9 cellular contexts compared by ENCODE assay signal in genomic region chr18:48922203-48922800, GRCh38. TPM values are rescaled to one million over a fixed set of nuclear protein-coding genes. Genes with fewer than 3 reads are reported as not detected.
DNase-seq lines count a peak whose midpoint lies in the region; ATAC-seq, FAIRE-seq and TF ChIP-seq lines count a peak whose summit lies in the region.
"Had no signal": no experiment of that assay in that cellular context is flagged by ENCODE, and none has a peak within 500 bp of the region (broad histone marks: within the 10 kb centered on the region; RNA-seq: fewer than 3 reads in every experiment).

No MANE protein-coding gene starts in this region.

- TF ChIP-seq RAD21 in K562 (CRISPR knock-in tag; conservative IDR thresholded peaks at IDR 0.05 in 1 of 2, IDR thresholded peaks at IDR 0.05 in 1 of 2): no peak

- TF ChIP-seq EP300 in K562 (IDR thresholded peaks at IDR 0.05; ENCODE audit: low read length) (no peak), stomach (IDR thresholded peaks at IDR 0.05) (no peak)

- peak overlapping the region; percentile 84 for H3K4me3 Mint-ChIP-seq in T-helper 2 cell treated with Interferon-gamma antibody and Interleukin-4, amounts not matched to agents 5 μg/mL and 100 μg/mL, for 36 hours

- intact Hi-C loops in K562 (cut with micrococcal nuclease): no loop called here
- intact Hi-C loops in stomach (cut with DNase I; ENCODE audit: low total_unique reads): no loop called here

- BruUV-seq in K562 (replicated peaks; lab: Mats Ljungman, UMichigan): no TSS peak

- H3K27ac ChIP-seq in K562 (ENCODE audit: extremely low read depth, low read depth, low read length) (no peak overlapping the region), stomach (peak overlapping the region; percentile 14 to 100 (median 79))

- peaks cover 39% of the 10 kb centered on the region in 2 experiments for H3K4me1 ChIP-seq in K562 (replicated peaks in 1 of 2; ENCODE audit: control insufficient read depth in 2 of 2, insufficient read depth in 2 of 2, low read length in 2 of 2)
- H3K4me1 ChIP-seq in stomach: peaks cover 51 to 92% (median 67%) of the 10 kb centered on the region in 4 donors

- CTCF ChIA-PET in K562 (lab: Yijun Ruan, JAX; ENCODE audit: low intra/inter-chr PET ratio): no interaction called here

- H3K4me1 Mint-ChIP-seq in T-helper 2 cell treated with Interferon-gamma antibody and Interleukin-4, amounts not matched to agents 5 μg/mL and 100 μg/mL, for 36 hours (ENCODE audit: low read depth): peaks cover 52% of the 10 kb centered on the region

- no peaks in the 10 kb centered on the region for H3K27me3 Mint-ChIP-seq in T-helper 2 cell treated with Interferon-gamma antibody and Interleukin-4, amounts not matched to agents 5 μg/mL and 100 μg/mL, for 36 hours (ENCODE audit: low read depth)

- DNase-seq in T-helper 2 cell treated with Interferon-gamma antibody and Interleukin-4, amounts not matched to agents 5 μg/mL and 100 μg/mL, for 36 hours (ENCODE audit: low spot score): no peak
- DNase-seq in T-helper 2 cell (no peak), K562 (ENCODE audit: extremely low read depth in 1 of 4, low spot score in 3 of 4) (no peak), iris pigment epithelial cell (ENCODE audit: low read depth) (peak; percentile 42), stomach (no peak), hypothalamus (lab: John Stamatoyannopoulos, UW) (no peak)
- DNase-seq: 8988T had no signal

- H3K9ac ChIP-seq in K562 (ENCODE audit: insufficient read depth in 1 of 2, low read depth in 2 of 2, low read length in 2 of 2): no peak overlapping the region

- no peaks in the 10 kb centered on the region for H4K20me1 ChIP-seq in K562 (replicated peaks; ENCODE audit: control insufficient read depth, insufficient read depth, low read length)

- H3K9me3 ChIP-seq in K562 (replicated peaks; ENCODE audit: control insufficient read depth, insufficient read depth, low read depth, low read length) (no peaks in the 10 kb centered on the region), stomach (no peaks in the 10 kb centered on the region)

- no peaks in the 10 kb centered on the region; the same call in 2 of the 3 replicates for H3K79me2 ChIP-seq in K562 (ENCODE audit: control insufficient read depth, insufficient read depth, low read length)

- POLR2A ChIA-PET in K562 (lab: Yijun Ruan, JAX): interaction anchor here (1.0 to 2.1 kb wide), 2 partner anchors 10 to 26 kb away, joined by 4 to 5 read pairs; no protein-coding TSS in a partner anchor

- no peak overlapping the region for H3K4me2 ChIP-seq in K562 (ENCODE audit: insufficient read depth, low read length)

- no peaks in the 10 kb centered on the region; the same call in 2 of the 3 replicates for H3K36me3 ChIP-seq in K562 (ENCODE audit: control insufficient read depth, insufficient read depth, low read length)
- peaks cover 10 to 33% (median 27%) of the 10 kb centered on the region in 4 donors for H3K36me3 ChIP-seq in stomach

- H3K27me3 ChIP-seq in K562 (ENCODE audit: control insufficient read depth in 2 of 2, insufficient read depth in 2 of 2, low read length in 2 of 2) (no peaks in the 10 kb centered on the region), stomach (no peaks in the 10 kb centered on the region)

- TF ChIP-seq POLR2A in K562 (conservative IDR thresholded peaks at IDR 0.05): no peak
- TF ChIP-seq POLR2A in stomach (IDR thresholded peaks at IDR 0.05): no peak

- no peak for FAIRE-seq in K562 (lab: Jason Lieb, UNC)

- TF ChIP-seq CTCF in K562 (IDR thresholded peaks at IDR 0.05 in 2 of 3, conservative IDR thresholded peaks at IDR 0.05 in 1 of 3; ENCODE audit: insufficient read depth in 2 of 3, low read depth in 1 of 3, low read length in 3 of 3): no peak
- no peak for TF ChIP-seq CTCF in stomach (IDR thresholded peaks at IDR 0.05)

- no peaks in the 10 kb centered on the region for H3K9me1 ChIP-seq in K562 (ENCODE audit: control insufficient read depth, insufficient read depth, low read length)

- H3K4me3 ChIP-seq in K562 (peak overlapping the region; percentile 29; the same call in 1 of the 2 replicates), stomach (peak overlapping the region; percentile 31 to 46 (median 37))

- H3K9me3 Mint-ChIP-seq in T-helper 2 cell treated with Interferon-gamma antibody and Interleukin-4, amounts not matched to agents 5 μg/mL and 100 μg/mL, for 36 hours: no peaks in the 10 kb centered on the region

- in situ Hi-C loops in K562 (cut with MboI): no loop called here

- ATAC-seq in K562 (no peak), GM19467 (IDR thresholded peaks at IDR 0.05; ENCODE audit: unreplicated experiment) (no peak), HG03280 (IDR thresholded peaks at IDR 0.05; ENCODE audit: unreplicated experiment) (no peak)

- 49% methylated on average over 5 of the region's 7 CpGs for WGBS in K562 (ENCODE audit: insufficient coverage, low coverage, missing lambda C conversion rate)
- WGBS in stomach, 5 donors: 31 to 44% (median 36%) methylated on average over 7 of the region's 7 CpGs

- no peak overlapping the region for H2AFZ ChIP-seq in K562 (ENCODE audit: low read depth, low read length)

- no peak overlapping the region for H3K27ac Mint-ChIP-seq in T-helper 2 cell treated with Interferon-gamma antibody and Interleukin-4, amounts not matched to agents 5 μg/mL and 100 μg/mL, for 36 hours

- peaks cover 40% of the 10 kb centered on the region for H3K36me3 Mint-ChIP-seq in T-helper 2 cell treated with Interferon-gamma antibody and Interleukin-4, amounts not matched to agents 5 μg/mL and 100 μg/mL, for 36 hours (ENCODE audit: low read depth)

TF ChIP-seq in K562, 482 proteins besides CTCF, POLR2A, EP300 and RAD21:
- TF ChIP-seq MEF2D (tag; conservative IDR thresholded peaks at IDR 0.05; ENCODE audit: low read depth) (no peak), MCM3 (IDR thresholded peaks at IDR 0.05) (no peak), SOX6 (IDR thresholded peaks at IDR 0.05) (no peak), CC2D1A (IDR thresholded peaks at IDR 0.05) (no peak), ZKSCAN8 (CRISPR knock-in tag; IDR thresholded peaks at IDR 0.05) (no peak), TCF7 (IDR thresholded peaks at IDR 0.05; ENCODE audit: borderline replicate concordance) (no peak), PHTF2 (CRISPR knock-in tag; IDR thresholded peaks at IDR 0.05) (no peak)

RNA-seq across cellular contexts. Expression of gene SMAD7, which starts 28.5 kb away (rescaled TPM):
- 2.6 and 6.2 TPM in 2 replicates for total RNA-seq in K562 (2011; cell fraction: chromatin; rRNA removed; ENCODE audit: low replicate concordance)
- total RNA-seq in K562 (2011; cell fraction: nucleolus; rRNA removed): 3.9 and 7.0 TPM in 2 replicates
- 3.3 and 4.1 TPM in 2 replicates for total RNA-seq in K562 (2011; cell fraction: nucleoplasm; rRNA removed)
- total RNA-seq in K562 (2014; rRNA removed) (2.9 and 3.0 TPM in 2 replicates), K562 (2014; rRNA removed; fragmentation: Illumina TruSeq; extraction: Trizol) (1.1 and 1.3 TPM in 2 replicates), K562 (2015; rRNA removed; fragmentation: Illumina TruSeq; extraction: Trizol) (0.90 and 0.94 TPM in 2 replicates), K562 (2021) (2.1 and 2.5 TPM in 2 replicates), stomach (100 to 1,000 TPM in 1 of 5 donors, 10 to 100 TPM in 3, 1 to 10 TPM in 1; 7.0 to 123 (median 29.3) TPM)
- polyA plus RNA-seq in K562 (2011; rRNA removed) (1.8 TPM in 2 replicates), K562 (2014; fragmentation: Illumina TruSeq; extraction: Trizol) (1.4 and 1.6 TPM in 2 replicates), K562 (2014; fragmentation: Nextera tagmentation; extraction: Ambion mirVana) (under 1 TPM; 0.13 to 0.23 TPM), K562 (2014; rRNA removed) (1.8 and 2.9 TPM in 2 replicates), stomach (10 to 100 TPM in 1 of 3 donors, 1 to 10 TPM in 2; 4.5 to 10.1 (median 9.9) TPM)
- 3.3 and 3.7 TPM in 2 replicates for polyA plus RNA-seq in K562 (2011; cell fraction: cytosol; rRNA removed)
- polyA plus RNA-seq in K562 (2011; cell fraction: nucleus; rRNA removed): 4.6 and 5.7 TPM in 2 replicates
- polyA plus RNA-seq in K562 (2012): 1.7 and 4.1 TPM in 2 replicates
- polyA minus RNA-seq in K562 (2011; rRNA and poly(A)+ RNA removed): 3.4 and 3.7 TPM in 2 replicates
- polyA minus RNA-seq in K562 (2011; cell fraction: cytosol; rRNA and poly(A)+ RNA removed): 2.0 and 4.6 TPM in 2 replicates
- polyA minus RNA-seq in K562 (2011; cell fraction: nucleus; rRNA and poly(A)+ RNA removed): 3.8 and 4.7 TPM in 2 replicates
